ENCODE assay signal across 8 cellular contexts in genomic region chr4:95547708-95548471, GRCh38. TPM values are rescaled to one million over a fixed set of nuclear protein-coding genes. Genes with fewer than 3 reads are reported as not detected.
DNase-seq lines count a peak whose midpoint lies in the region; ATAC-seq, FAIRE-seq and TF ChIP-seq lines count a peak whose summit lies in the region.

No MANE protein-coding gene starts in this region.

- no peak overlapping the region for H4K8ac ChIP-seq in IMR-90 (ENCODE audit: low read depth in 2 of 2, low read length in 2 of 2)

- no peak overlapping the region; the same call in 1 of the 2 replicates for H3K4me3 ChIP-seq in IMR-90 (ENCODE audit: insufficient read depth, low read depth, low read length)
- H3K4me3 ChIP-seq in astrocyte of the spinal cord (ENCODE audit: low read depth, low read length) = peak overlapping the region; percentile 64
- peak overlapping the region; percentile 71 for H3K4me3 ChIP-seq in iPS-20b (ENCODE audit: low read length)
- H3K4me3 ChIP-seq in gastrocnemius medialis = peak overlapping the region; percentile 52 to 58 (median 54)

- peak; percentile 18; the same call in 1 of the 2 replicates for ATAC-seq in IMR-90 (ENCODE audit: low read depth)
- ATAC-seq in gastrocnemius medialis = no peak
- ATAC-seq in HG03280 (IDR thresholded peaks at IDR 0.05; ENCODE audit: unreplicated experiment) = no peak
- ATAC-seq in HG03159 (IDR thresholded peaks at IDR 0.05; ENCODE audit: unreplicated experiment) = no peak
- ATAC-seq in GM21825 (IDR thresholded peaks at IDR 0.05; ENCODE audit: unreplicated experiment) = no peak

- CTCF ChIA-PET in IMR-90 (lab: Yijun Ruan, JAX) = interaction anchor here (0.7 kb wide), 1 partner anchor 54 kb away, joined by 3 read pairs; no protein-coding TSS in a partner anchor

- H3K9me3 ChIP-seq in IMR-90 (ENCODE audit: control insufficient read depth, insufficient read depth, low read length) (no peaks in the 10 kb centered on the region), iPS-20b (ENCODE audit: insufficient read depth, low read depth, low read length) (no peaks in the 10 kb centered on the region), gastrocnemius medialis (no peaks in the 10 kb centered on the region)

- H4K5ac ChIP-seq in IMR-90 (ENCODE audit: low read depth, low read length) = no peak overlapping the region

- H3K18ac ChIP-seq in IMR-90 (ENCODE audit: low read depth, low read length) = no peak overlapping the region

- H2AFZ ChIP-seq in IMR-90 (replicated peaks; ENCODE audit: low read length, poor library complexity) = peak overlapping the region; percentile 66

- TF ChIP-seq RAD21 in IMR-90 (IDR thresholded peaks at IDR 0.05; ENCODE audit: low read length) = no peak

- DNase-seq in IMR-90 (no peak), astrocyte of the spinal cord (ENCODE audit: low read depth, low spot score) (peak; percentile 46), gastrocnemius medialis (no peak), H54 (ENCODE audit: insufficient read length, low spot score) (no peak)

- H3K9ac ChIP-seq in IMR-90 (ENCODE audit: low read depth, low read length) = no peak overlapping the region
- peak overlapping the region; percentile 47; the same call in 1 of the 2 replicates for H3K9ac ChIP-seq in iPS-20b (ENCODE audit: low read depth, low read length)

- H3K4me1 ChIP-seq in IMR-90 (ENCODE audit: control insufficient read depth, insufficient read depth, low read length) (no peaks in the 10 kb centered on the region), iPS-20b (ENCODE audit: insufficient read depth, low read length) (peaks cover 9% of the 10 kb centered on the region; the same call in 1 of the 2 replicates), gastrocnemius medialis (peaks cover 0 to 6% of the 10 kb centered on the region in 2 donors)

- dilution Hi-C loops in IMR-90 (cut with HindIII; ENCODE audit: low sequenced_read_pairs, unreplicated experiment) = no loop called here

- no peak overlapping the region for H3K4ac ChIP-seq in IMR-90 (ENCODE audit: low read depth, low read length)

- no peak overlapping the region for H2BK5ac ChIP-seq in IMR-90 (ENCODE audit: low read depth, low read length, poor library complexity, severe bottlenecking)

- no peak overlapping the region for H3K14ac ChIP-seq in IMR-90 (replicated peaks; ENCODE audit: low read depth, low read length)

- H3K23ac ChIP-seq in IMR-90 (ENCODE audit: low read depth, low read length) = no peak overlapping the region

- peak overlapping the region; percentile 57 for H2AK9ac ChIP-seq in IMR-90 (replicated peaks; ENCODE audit: low read depth, low read length, poor library complexity)

- no peaks in the 10 kb centered on the region for H3K79me1 ChIP-seq in IMR-90 (ENCODE audit: low read depth in 1 of 2, low read length in 2 of 2)

- H2BK120ac ChIP-seq in IMR-90 (ENCODE audit: low read depth, low read length) = no peak overlapping the region

- peaks cover 38% of the 10 kb centered on the region for H3K27me3 ChIP-seq in IMR-90 (ENCODE audit: control insufficient read depth, insufficient read depth, low read length)
- H3K27me3 ChIP-seq in iPS-20b (ENCODE audit: insufficient read depth, low read length) = peaks cover 70% of the 10 kb centered on the region
- H3K27me3 ChIP-seq in gastrocnemius medialis = peaks cover 31 to 43% (median 32%) of the 10 kb centered on the region in 3 donors

- no peaks in the 10 kb centered on the region for H3K9me1 ChIP-seq in IMR-90 (ENCODE audit: insufficient read depth, low read length)

- no peaks in the 10 kb centered on the region for H4K20me1 ChIP-seq in IMR-90 (ENCODE audit: insufficient read depth, low read length)

- no peak overlapping the region for H2BK20ac ChIP-seq in IMR-90 (ENCODE audit: low read depth, low read length)

- H3K27ac ChIP-seq in IMR-90 (ENCODE audit: insufficient read depth, low read length) (no peak overlapping the region), iPS-20b (ENCODE audit: low read length) (no peak overlapping the region), gastrocnemius medialis (no peak overlapping the region)

- BruUV-seq in IMR-90 (replicated peaks; lab: Mats Ljungman, UMichigan) = no TSS peak

- peak overlapping the region; percentile 46; the same call in 1 of the 2 replicates for H3K4me2 ChIP-seq in IMR-90 (ENCODE audit: low read depth, low read length)

- WGBS in IMR-90 (ENCODE audit: extremely low coverage in 2 of 2, insufficient read length in 1 of 2), 2 experiments = 5% methylated on average over 11 of the region's 41 CpGs; no CpG with 5 or more reads in 1 of the 2 experiments

- intact Hi-C loops in IMR-90 (cut with micrococcal nuclease) = loop anchor here (2.0 kb wide), 1 partner anchor 381 kb away; no protein-coding TSS in a partner anchor
- intact Hi-C loops in gastrocnemius medialis (cut with DNase I; ENCODE audit: low total_unique reads) = no loop called here

- in situ Hi-C loops in IMR-90 (cut with MboI; ENCODE audit: low sequenced_read_pairs) (no loop called here), astrocyte of the spinal cord (cut with HindIII; ENCODE audit: low sequenced_read_pairs) (no loop called here), gastrocnemius medialis (cut with MboI; ENCODE audit: low sequenced_read_pairs in 4 of 4) (no loop called here)

- H3K36me3 ChIP-seq in IMR-90 (ENCODE audit: control insufficient read depth, insufficient read depth, low read length) = no peaks in the 10 kb centered on the region
- no peaks in the 10 kb centered on the region for H3K36me3 ChIP-seq in iPS-20b (ENCODE audit: insufficient read depth, low read depth, low read length)
- H3K36me3 ChIP-seq in gastrocnemius medialis = no peaks in the 10 kb centered on the region

- no peak for TF ChIP-seq POLR2A in IMR-90 (IDR thresholded peaks at IDR 0.05; ENCODE audit: low read depth, low read length)
- no peak for TF ChIP-seq POLR2A in gastrocnemius medialis (IDR thresholded peaks at IDR 0.05)
- no peak for TF ChIP-seq POLR2A in H54 (IDR thresholded peaks at IDR 0.05; ENCODE audit: low read depth, low read length)

- no peak overlapping the region for H3K56ac ChIP-seq in IMR-90 (ENCODE audit: extremely low read depth, insufficient read depth, low read length)

- H2AK5ac ChIP-seq in IMR-90 (ENCODE audit: low read depth, low read length) = no peak overlapping the region

- POLR2A ChIA-PET in IMR-90 (lab: Charles Lee; ENCODE audit: unreplicated experiment) = no interaction called here

- H4K91ac ChIP-seq in IMR-90 (ENCODE audit: insufficient read depth, low read depth, low read length) = no peak overlapping the region

- TF ChIP-seq CTCF in IMR-90 (conservative IDR thresholded peaks at IDR 0.05; ENCODE audit: low read depth, low read length) (no peak), astrocyte of the spinal cord (IDR thresholded peaks at IDR 0.05; ENCODE audit: low read depth, low read length) (no peak), gastrocnemius medialis (IDR thresholded peaks at IDR 0.05 in 4 of 5, conservative IDR thresholded peaks at IDR 0.05 in 1 of 5) (no peak)

- FAIRE-seq in H54 (lab: Jason Lieb, UNC) = no peak

- no peak overlapping the region for H2BK15ac ChIP-seq in IMR-90 (ENCODE audit: low read depth, low read length)

TF ChIP-seq in IMR-90, 13 proteins besides CTCF, POLR2A, EP300 and RAD21:
- TF ChIP-seq MAFK (IDR thresholded peaks at IDR 0.05; ENCODE audit: low read depth, low read length) = no peak
- TF ChIP-seq CEBPB (IDR thresholded peaks at IDR 0.05; ENCODE audit: low read depth, low read length) = no peak
- TF ChIP-seq CHD1 (IDR thresholded peaks at IDR 0.05; ENCODE audit: low read depth, low read length) = no peak
- no peak for TF ChIP-seq ELK1 (IDR thresholded peaks at IDR 0.05; ENCODE audit: borderline replicate concordance, low read depth, low read length)
- no peak for TF ChIP-seq FOS (IDR thresholded peaks at IDR 0.05; ENCODE audit: low read depth, low read length)
- no peak for TF ChIP-seq MAZ (IDR thresholded peaks at IDR 0.05; ENCODE audit: borderline replicate concordance, low read depth, low read length)
- no peak for TF ChIP-seq RFX5 (IDR thresholded peaks at IDR 0.05; ENCODE audit: low read depth, low read length)
- no peak for TF ChIP-seq BHLHE40 (IDR thresholded peaks at IDR 0.05; ENCODE audit: low read depth, low read length)
- no peak for TF ChIP-seq NFE2L2 (IDR thresholded peaks at IDR 0.05; ENCODE audit: low read depth, low read length)
- no peak for TF ChIP-seq SMC3 (IDR thresholded peaks at IDR 0.05; ENCODE audit: low read depth, low read length)
- TF ChIP-seq RCOR1 (IDR thresholded peaks at IDR 0.05; ENCODE audit: insufficient replicate concordance, low read length) = no peak
- no peak for TF ChIP-seq USF2 (IDR thresholded peaks at IDR 0.05; ENCODE audit: low read depth, low read length)
- no peak for TF ChIP-seq MXI1 (IDR thresholded peaks at IDR 0.05; ENCODE audit: borderline replicate concordance, low read depth, low read length)

RNA-seq across cellular contexts. Expression of gene UNC5C, which starts 0.9 kb away (rescaled TPM):
- total RNA-seq in IMR-90 (2012; rRNA removed) = under 0.01 TPM in 1 of 2 replicates, not detected in the other
- under 0.01 TPM in 1 of 2 replicates, not detected in the other for polyA plus RNA-seq in IMR-90 (2012; rRNA removed)
- not detected in 2 replicates for polyA plus RNA-seq in IMR-90 (2012; cell fraction: cytosol; rRNA removed)
- not detected in 2 replicates for polyA plus RNA-seq in IMR-90 (2012; cell fraction: nucleus; rRNA removed; ENCODE audit: low replicate concordance)
- total RNA-seq in gastrocnemius medialis = under 1 TPM in 3 of 4 donors, not detected in 1; 0.07 to 0.33 (median 0.23) TPM
